1 cellular context compared by ENCODE assay signal in genomic region chr9:76703270-76703669, GRCh38.
TF ChIP-seq lines count a peak whose summit lies in the region.

No MANE protein-coding gene starts in this region.

TF ChIP-seq in WTC11, 78 proteins besides CTCF, POLR2A, EP300 and RAD21 (continued from another document):
- TF ChIP-seq PREB (CRISPR knock-in tag; IDR thresholded peaks at IDR 0.05; ENCODE audit: borderline replicate concordance) (no peak), HMGA2 (CRISPR knock-in tag; IDR thresholded peaks at IDR 0.05) (no peak), ARID4B (CRISPR knock-in tag; IDR thresholded peaks at IDR 0.05; ENCODE audit: borderline replicate concordance) (no peak), MXD4 (CRISPR knock-in tag; IDR thresholded peaks at IDR 0.05; ENCODE audit: borderline replicate concordance) (no peak), ZNF232 (CRISPR knock-in tag; IDR thresholded peaks at IDR 0.05) (no peak), GRHL2 (CRISPR knock-in tag; IDR thresholded peaks at IDR 0.05; ENCODE audit: insufficient replicate concordance, severe bottlenecking) (no peak), ZNF512 (CRISPR knock-in tag; IDR thresholded peaks at IDR 0.05; ENCODE audit: borderline replicate concordance) (no peak), ZMAT4 (CRISPR knock-in tag; IDR thresholded peaks at IDR 0.05) (no peak), SOX15 (CRISPR knock-in tag; IDR thresholded peaks at IDR 0.05) (no peak), ZNF281 (CRISPR knock-in tag; IDR thresholded peaks at IDR 0.05) (no peak), NR3C1 (CRISPR knock-in tag; conservative IDR thresholded peaks at IDR 0.05; ENCODE audit: low read depth) (no peak), ERG (CRISPR knock-in tag; IDR thresholded peaks at IDR 0.05) (no peak), MAX (CRISPR knock-in tag; IDR thresholded peaks at IDR 0.05) (no peak)
